ENCODE assay signal across 22 cellular contexts in genomic region chr4:11900277-11900676, GRCh38.
DNase-seq lines count a peak whose midpoint lies in the region; ATAC-seq and FAIRE-seq lines count a peak whose summit lies in the region.
"Had no signal": no experiment of that assay in that cellular context is flagged by ENCODE, and none has a peak within 500 bp of the region (broad histone marks: within the 10 kb centered on the region; RNA-seq: fewer than 3 reads in every experiment).

No MANE protein-coding gene starts in this region.

- H3K36me3 ChIP-seq in small intestine (ENCODE audit: control insufficient read depth in 2 of 2, insufficient read depth in 2 of 2, low read length in 2 of 2) = no peaks in the 10 kb centered on the region
- H3K36me3 ChIP-seq: BLaER1, HAP-1 had no signal

- peaks cover 0 to 2% of the 10 kb centered on the region in 2 donors for H3K4me1 ChIP-seq in small intestine (ENCODE audit: control insufficient read depth in 2 of 2, insufficient read depth in 1 of 2, low read depth in 1 of 2, low read length in 1 of 2)
- H3K4me1 ChIP-seq: BLaER1, Caco-2, HAP-1 had no signal

- FAIRE-seq in colon (lab: Jason Lieb, UNC) (peak; percentile 64), small intestine (lab: Jason Lieb, UNC) (no peak)
- FAIRE-seq: A204.1, GM12878, H54 had no signal

- DNase-seq in left colon (no peak), small intestine (peak; percentile 46)
- no peak for DNase-seq in stimulated activated naive CD8-positive, alpha-beta T cell treated with anti-CD3 and anti-CD28 coated beads, Interleukin-15, Interleukin-2, amounts not matched to agents 100 U/mL and 50 U/mL, for 24 hours
- DNase-seq in stimulated activated naive CD4-positive, alpha-beta T cell (lab: John Stamatoyannopoulos, UW) = no peak
- DNase-seq: Caco-2; CD4-positive, CD25-positive, alpha-beta regulatory T cell; CD8-positive, alpha-beta T cell; DMS153; DMS79; EL; GDM1; GOT3; HFFc6 had no signal

- intact Hi-C loops in left colon (cut with DNase I, micrococcal nuclease) = no loop called here

- H3K4me3 ChIP-seq in small intestine (ENCODE audit: low read depth in 1 of 2, low read length in 2 of 2) = no peak overlapping the region
- H3K4me3 ChIP-seq: BLaER1, GM12878, HAP-1 had no signal

- H3K27me3 ChIP-seq in small intestine (ENCODE audit: control insufficient read depth in 2 of 2, insufficient read depth in 2 of 2, low read length in 2 of 2) = no peaks in the 10 kb centered on the region
- H3K27me3 ChIP-seq: BLaER1 had no signal

- no peaks in the 10 kb centered on the region for H3K9me3 ChIP-seq in small intestine (ENCODE audit: control insufficient read depth, low read depth)
- H3K9me3 ChIP-seq: Caco-2 had no signal

- ATAC-seq in left colon (peak; percentile 90), GM18520 (IDR thresholded peaks at IDR 0.05; ENCODE audit: unreplicated experiment) (no peak)
- no peak for ATAC-seq in stimulated activated naive CD8-positive, alpha-beta T cell treated with anti-CD3 and anti-CD28 coated beads, Interleukin-15, Interleukin-2, amounts not matched to agents 100 U/mL and 50 U/mL, for 24 hours
- ATAC-seq: CD8-positive, alpha-beta T cell; GM12878 had no signal

- H3K27ac ChIP-seq in small intestine (ENCODE audit: low read depth in 1 of 2, low read length in 1 of 2) = no peak overlapping the region
- H3K27ac ChIP-seq: 22Rv1, BLaER1, C4-2B had no signal
